1 cellular context compared by ENCODE assay signal in the genomic region with DNA sequence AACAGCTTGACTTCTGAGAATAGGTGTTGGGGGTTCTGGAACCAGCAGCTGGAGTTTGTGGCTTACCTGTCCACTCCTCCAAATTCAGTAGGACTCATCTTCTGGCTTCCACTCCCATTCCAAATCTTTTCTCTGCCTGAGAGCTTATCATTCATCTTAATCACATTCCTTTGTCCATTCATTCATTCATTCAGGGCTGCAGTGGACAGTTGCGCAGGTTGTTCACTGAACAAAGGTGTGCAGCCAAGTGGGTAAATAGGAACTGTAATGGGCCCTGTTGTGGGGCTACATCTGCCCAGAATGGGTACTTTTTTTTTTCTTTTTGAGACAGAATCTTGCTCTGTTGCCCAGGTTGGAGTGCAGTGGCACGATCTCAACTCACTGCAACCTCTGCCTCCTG.
TF ChIP-seq lines count a peak whose summit lies in the region.

No MANE protein-coding gene starts in this region.

TF ChIP-seq in H1, 55 proteins besides CTCF, POLR2A, EP300 and RAD21:
- TF ChIP-seq TAF7 (optimal IDR thresholded peaks at IDR 0.05; ENCODE audit: borderline replicate concordance, low read depth, low read length) (no peak), BACH1 (IDR thresholded peaks at IDR 0.05; ENCODE audit: low read length) (no peak)
TF ChIP-seq in H1: peak in this region for 0.
